Comparison of ENCODE assay signal across 13 cellular contexts in the genomic region with DNA sequence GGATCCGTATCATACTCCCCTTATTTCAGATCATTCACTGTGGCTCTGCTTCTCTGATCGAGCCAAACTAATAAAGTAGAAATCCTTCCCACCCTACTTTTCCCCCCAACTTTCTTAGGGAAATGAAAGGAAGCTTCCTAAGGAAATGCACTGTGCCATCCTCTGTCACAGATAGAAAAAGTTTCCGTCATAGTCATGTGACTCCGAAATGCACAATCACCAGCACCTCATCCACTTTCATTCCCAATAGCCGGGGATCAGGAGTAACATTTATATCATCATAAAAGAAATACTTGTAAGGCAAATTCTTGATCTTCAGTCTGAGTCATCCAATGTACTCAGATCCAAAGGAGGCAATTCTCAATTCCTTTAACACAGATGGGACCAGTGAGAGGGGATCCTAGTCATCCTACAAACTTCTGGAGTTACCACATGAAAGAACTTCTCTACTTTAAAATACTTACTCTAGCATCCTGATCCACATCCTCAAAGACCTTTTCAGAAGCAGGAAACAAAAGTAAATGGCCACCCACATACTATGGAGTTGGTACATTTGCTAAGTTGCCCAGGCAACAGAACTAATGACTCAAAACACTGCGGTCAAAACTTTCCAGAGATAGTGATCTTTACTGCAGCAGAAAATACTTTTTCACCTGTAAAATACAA.
DNase-seq lines count a peak whose midpoint lies in the region; ATAC-seq and TF ChIP-seq lines count a peak whose summit lies in the region.
"Had no signal": no experiment of that assay in that cellular context is flagged by ENCODE, and none has a peak within 500 bp of the region (broad histone marks: within the 10 kb centered on the region; RNA-seq: fewer than 3 reads in every experiment).

No MANE protein-coding gene starts in this region.

- H3K27ac ChIP-seq in SK-N-SH (ENCODE audit: low read depth in 2 of 2, low read length in 1 of 2) (peak overlapping the region in 1 of 2 experiments; percentile 85; a peak in 2 of 4 replicates), body of pancreas (no peak overlapping the region)

- no peak overlapping the region for H3K4me3 Mint-ChIP-seq in HFFc6
- H3K4me3 Mint-ChIP-seq: CD4-positive, alpha-beta memory T cell; nephron had no signal

- no peak for TF ChIP-seq CTCF in AG09309 (IDR thresholded peaks at IDR 0.05; ENCODE audit: control insufficient read depth, insufficient read depth, low read depth, low read length, missing control alignments)
- no peak for TF ChIP-seq CTCF in HFFc6 (IDR thresholded peaks at IDR 0.05)
- TF ChIP-seq CTCF in SK-N-SH (IDR thresholded peaks at IDR 0.05), result no peak
- TF ChIP-seq CTCF in body of pancreas (IDR thresholded peaks at IDR 0.05), result no peak

- H2AFZ ChIP-seq in SK-N-SH (ENCODE audit: low read depth), result 0 out of 2 replicates have a peak overlapping the region, but pooled peaks have one; percentile 20

- H3K36me3 ChIP-seq in SK-N-SH (replicated peaks in 1 of 2; ENCODE audit: control insufficient read depth in 1 of 2, insufficient read depth in 2 of 2, low read length in 1 of 2) (no peaks in the 10 kb centered on the region), body of pancreas (replicated peaks in 1 of 2; ENCODE audit: insufficient read depth in 1 of 2, low read depth in 2 of 2) (no peaks in the 10 kb centered on the region)

- H4K20me1 ChIP-seq in SK-N-SH (ENCODE audit: insufficient read depth), result no peaks in the 10 kb centered on the region

- DNase-seq in AG09309 (ENCODE audit: low read depth) (peak; percentile 57), HFFc6 (peak; percentile 0), SK-N-SH (no peak), fibroblast of the conjunctiva (ENCODE audit: low read depth) (peak; percentile 21), NCI-H510A (lab: John Stamatoyannopoulos, UW) (no peak), RPMI8226 (no peak), NCI-H82 treated with DMSO at 0.1 percent for 48 hours (lab: John Stamatoyannopoulos, UW; ENCODE audit: unreplicated experiment) (no peak), body of pancreas (no peak)
- DNase-seq: activated T-cell treated with anti-CD3 and anti-CD28 coated beads, Interleukin-2, amount 50 U/mL, for 1 hour; cortex of kidney; NCI-H1105 had no signal

- peak overlapping the region; percentile 24; the same call in 1 of the 2 replicates for H3K9ac ChIP-seq in SK-N-SH

- CTCF ChIA-PET in SK-N-SH (lab: Yijun Ruan, JAX), result no interaction called here

- H3K9me3 ChIP-seq in SK-N-SH, result no peaks in the 10 kb centered on the region
- H3K9me3 ChIP-seq in body of pancreas, result no peaks in the 10 kb centered on the region

- no peak overlapping the region for H3K27ac Mint-ChIP-seq in HFFc6
- H3K27ac Mint-ChIP-seq: nephron had no signal

- H3K79me2 ChIP-seq in SK-N-SH (ENCODE audit: insufficient read depth), result no peaks in the 10 kb centered on the region

- H3K36me3 Mint-ChIP-seq in HFFc6 (ENCODE audit: low read depth), result no peaks in the 10 kb centered on the region
- H3K36me3 Mint-ChIP-seq: CD4-positive, alpha-beta memory T cell had no signal

- TF ChIP-seq EP300 in SK-N-SH (IDR thresholded peaks at IDR 0.05; ENCODE audit: borderline replicate concordance in 1 of 2, low read depth in 1 of 2, low read length in 1 of 2), result peak in 1 of 2 experiments; percentile 79; a peak in 2 of 4 replicates

- H3K27me3 ChIP-seq in SK-N-SH (ENCODE audit: insufficient read depth) (no peaks in the 10 kb centered on the region), body of pancreas (no peaks in the 10 kb centered on the region)

- H3K4me3 ChIP-seq in AG09309 (ENCODE audit: control insufficient read depth, low read depth, low read length) (no peak overlapping the region), SK-N-SH (ENCODE audit: low read depth in 2 of 2, low read length in 1 of 2) (no peak overlapping the region), body of pancreas (no peak overlapping the region)

- H3K9me3 Mint-ChIP-seq in HFFc6, result peaks cover 47% of the 10 kb centered on the region

- TF ChIP-seq POLR2A in body of pancreas (IDR thresholded peaks at IDR 0.05), result no peak

- POLR2A ChIA-PET in SK-N-SH (lab: Yijun Ruan, JAX), result no interaction called here

- H3K9me2 ChIP-seq in SK-N-SH, result no peaks in the 10 kb centered on the region

- H3K4me1 Mint-ChIP-seq in HFFc6 (ENCODE audit: low read depth), result no peaks in the 10 kb centered on the region
- H3K4me1 Mint-ChIP-seq: CD4-positive, alpha-beta memory T cell had no signal

- TF ChIP-seq RAD21 in SK-N-SH (IDR thresholded peaks at IDR 0.05; ENCODE audit: low read length), result no peak

- H3F3A ChIP-seq in SK-N-SH (replicated peaks; ENCODE audit: insufficient read depth), result peaks cover 9% of the 10 kb centered on the region

- no peak for ATAC-seq in body of pancreas

- H3K4me1 ChIP-seq in SK-N-SH (ENCODE audit: control insufficient read depth in 1 of 2, insufficient read depth in 2 of 2, low read depth in 1 of 2, low read length in 1 of 2) (peaks cover 0 to 5% of the 10 kb centered on the region in 2 experiments; a peak in 2 of 4 replicates), body of pancreas (no peaks in the 10 kb centered on the region)

- no peaks in the 10 kb centered on the region for H3K27me3 Mint-ChIP-seq in HFFc6 (ENCODE audit: insufficient read depth)
- H3K27me3 Mint-ChIP-seq: CD4-positive, alpha-beta memory T cell had no signal

- intact Hi-C loops in body of pancreas (cut with DNase I), result no loop called here

- 57% methylated on average over 6 of the region's 6 CpGs for WGBS in SK-N-SH (ENCODE audit: low lambda C conversion rate)
- 85 to 88% methylated on average over 6 of the region's 6 CpGs for WGBS in body of pancreas, 2 donors

- peak overlapping the region; percentile 49; the same call in 1 of the 2 replicates for H3K4me2 ChIP-seq in SK-N-SH

TF ChIP-seq in SK-N-SH, 30 proteins besides CTCF, POLR2A, EP300 and RAD21 (continues in another document):
- TF ChIP-seq USF1 (IDR thresholded peaks at IDR 0.05; ENCODE audit: borderline replicate concordance, low read depth) (peak; percentile 62; the same call in 1 of the 2 replicates), GABPA (IDR thresholded peaks at IDR 0.05; ENCODE audit: low read depth) (no peak), POLR2AphosphoS5 (IDR thresholded peaks at IDR 0.05; ENCODE audit: low read depth, low read length) (no peak), FOSL2 (IDR thresholded peaks at IDR 0.05; ENCODE audit: borderline replicate concordance, low read depth) (peak; percentile 79), JUND (IDR thresholded peaks at IDR 0.05) (peak; percentile 77), MXI1 (IDR thresholded peaks at IDR 0.05; ENCODE audit: low read depth, low read length) (no peak), EZH2phosphoT487 (IDR thresholded peaks at IDR 0.05; ENCODE audit: borderline replicate concordance, low read depth) (no peak), SIN3A (IDR thresholded peaks at IDR 0.05; ENCODE audit: borderline replicate concordance, low read depth, low read length) (no peak), TCF12 (IDR thresholded peaks at IDR 0.05) (peak; percentile 88), GATA2 (CRISPR knock-in tag; IDR thresholded peaks at IDR 0.05) (no peak), RXRA (IDR thresholded peaks at IDR 0.05; ENCODE audit: borderline replicate concordance, low read depth) (peak; percentile 54; the same call in 1 of the 2 replicates), TEAD4 (IDR thresholded peaks at IDR 0.05; ENCODE audit: borderline replicate concordance, insufficient read depth) (peak; percentile 44), SMC3 (IDR thresholded peaks at IDR 0.05; ENCODE audit: low read depth, low read length) (no peak), RFX5 (IDR thresholded peaks at IDR 0.05; ENCODE audit: low read length) (no peak)
- TF ChIP-seq, protein P1, sequence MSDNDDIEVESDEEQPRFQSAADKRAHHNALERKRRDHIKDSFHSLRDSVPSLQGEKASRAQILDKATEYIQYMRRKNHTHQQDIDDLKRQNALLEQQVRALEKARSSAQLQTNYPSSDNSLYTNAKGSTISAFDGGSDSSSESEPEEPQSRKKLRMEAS (IDR thresholded peaks at IDR 0.05; ENCODE audit: low read depth), result peak; percentile 15; the same call in 1 of the 2 replicates
- TF ChIP-seq, protein P2, sequence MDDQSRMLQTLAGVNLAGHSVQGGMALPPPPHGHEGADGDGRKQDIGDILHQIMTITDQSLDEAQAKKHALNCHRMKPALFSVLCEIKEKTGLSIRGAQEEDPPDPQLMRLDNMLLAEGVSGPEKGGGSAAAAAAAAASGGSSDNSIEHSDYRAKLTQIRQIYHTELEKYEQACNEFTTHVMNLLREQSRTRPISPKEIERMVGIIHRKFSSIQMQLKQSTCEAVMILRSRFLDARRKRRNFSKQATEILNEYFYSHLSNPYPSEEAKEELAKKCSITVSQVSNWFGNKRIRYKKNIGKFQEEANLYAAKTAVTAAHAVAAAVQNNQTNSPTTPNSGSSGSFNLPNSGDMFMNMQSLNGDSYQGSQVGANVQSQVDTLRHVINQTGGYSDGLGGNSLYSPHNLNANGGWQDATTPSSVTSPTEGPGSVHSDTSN (IDR thresholded peaks at IDR 0.05), result no peak; the same call in none of the 2 replicates
- TF ChIP-seq, protein P3, sequence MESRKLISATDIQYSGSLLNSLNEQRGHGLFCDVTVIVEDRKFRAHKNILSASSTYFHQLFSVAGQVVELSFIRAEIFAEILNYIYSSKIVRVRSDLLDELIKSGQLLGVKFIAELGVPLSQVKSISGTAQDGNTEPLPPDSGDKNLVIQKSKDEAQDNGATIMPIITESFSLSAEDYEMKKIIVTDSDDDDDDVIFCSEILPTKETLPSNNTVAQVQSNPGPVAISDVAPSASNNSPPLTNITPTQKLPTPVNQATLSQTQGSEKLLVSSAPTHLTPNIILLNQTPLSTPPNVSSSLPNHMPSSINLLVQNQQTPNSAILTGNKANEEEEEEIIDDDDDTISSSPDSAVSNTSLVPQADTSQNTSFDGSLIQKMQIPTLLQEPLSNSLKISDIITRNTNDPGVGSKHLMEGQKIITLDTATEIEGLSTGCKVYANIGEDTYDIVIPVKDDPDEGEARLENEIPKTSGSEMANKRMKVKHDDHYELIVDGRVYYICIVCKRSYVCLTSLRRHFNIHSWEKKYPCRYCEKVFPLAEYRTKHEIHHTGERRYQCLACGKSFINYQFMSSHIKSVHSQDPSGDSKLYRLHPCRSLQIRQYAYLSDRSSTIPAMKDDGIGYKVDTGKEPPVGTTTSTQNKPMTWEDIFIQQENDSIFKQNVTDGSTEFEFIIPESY (IDR thresholded peaks at IDR 0.05; ENCODE audit: borderline replicate concordance, low read depth), result no peak

Comparison
In these comparisons a context has a peak if more than half of its experiments do, and no peak if none do; other contexts are left out.
1. DNase-seq: peak in AG09309 (single experiment), HFFc6 (single experiment) and fibroblast of the conjunctiva (single experiment); none in SK-N-SH (single experiment), NCI-H510A (single experiment), RPMI8226 (single experiment), NCI-H82 treated with DMSO at 0.1 percent for 48 hours (single experiment) and body of pancreas (0 of 4).